ENCODE assay signal across 10 cellular contexts in genomic region chr11:18700375-18700774, GRCh38. TPM values are rescaled to one million over a fixed set of nuclear protein-coding genes. Genes with fewer than 3 reads are reported as not detected.
DNase-seq lines count a peak whose midpoint lies in the region; FAIRE-seq and TF ChIP-seq lines count a peak whose summit lies in the region.
"Had no signal": no experiment of that assay in that cellular context is flagged by ENCODE, and none has a peak within 500 bp of the region (broad histone marks: within the 10 kb centered on the region; RNA-seq: fewer than 3 reads in every experiment).

No MANE protein-coding gene starts in this region.

- H3K4me1 ChIP-seq in neuronal stem cell (ENCODE audit: control insufficient read depth in 2 of 2, insufficient read depth in 1 of 2, low read depth in 1 of 2, low read length in 2 of 2) (peaks cover 8 to 9% of the 10 kb centered on the region in 2 donors), small intestine (ENCODE audit: control insufficient read depth in 2 of 2, insufficient read depth in 1 of 2, low read depth in 1 of 2, low read length in 1 of 2) (peaks cover 0 to 2% of the 10 kb centered on the region in 2 donors)

- no peak overlapping the region for H3K4ac ChIP-seq in neuronal stem cell (ENCODE audit: low read length)

- H2BK5ac ChIP-seq in neuronal stem cell (ENCODE audit: low read length), result no peak overlapping the region

- H2BK120ac ChIP-seq in neuronal stem cell (ENCODE audit: low read depth, low read length), result no peak overlapping the region

- H3K36me3 ChIP-seq in neuronal stem cell (replicated peaks in 1 of 2; ENCODE audit: control insufficient read depth in 2 of 2, insufficient read depth in 2 of 2, low read length in 2 of 2) (peaks cover 0 to 2% of the 10 kb centered on the region in 2 donors), small intestine (ENCODE audit: control insufficient read depth in 2 of 2, insufficient read depth in 2 of 2, low read length in 2 of 2) (no peaks in the 10 kb centered on the region)
- H3K36me3 ChIP-seq: SJSA1 had no signal

- H2AFZ ChIP-seq in neuronal stem cell (ENCODE audit: low read length), result no peak overlapping the region

- H2BK15ac ChIP-seq in neuronal stem cell (ENCODE audit: low read length), result no peak overlapping the region

- peak overlapping the region; percentile 49 for H2AK5ac ChIP-seq in neuronal stem cell (ENCODE audit: low read depth, low read length)

- no peak overlapping the region for H4K8ac ChIP-seq in neuronal stem cell (ENCODE audit: low read depth, low read length)

- H3K9ac ChIP-seq in neuronal stem cell (ENCODE audit: low read depth, low read length, poor library complexity), result peak overlapping the region; percentile 32

- peak overlapping the region; percentile 47 for H3K23ac ChIP-seq in neuronal stem cell (ENCODE audit: low read depth, low read length, poor library complexity)

- FAIRE-seq in small intestine (lab: Jason Lieb, UNC), result no peak

- no CpG with 5 or more reads among the region's 1 CpG for WGBS in neuronal stem cell (ENCODE audit: extremely low coverage in 2 of 2, insufficient read length in 2 of 2, insufficient replicate concordance in 1 of 2), 2 donors
- 8 to 27% (median 17%) methylated on average over 1 of the region's 1 CpG for WGBS in small intestine, 3 donors

- no peaks in the 10 kb centered on the region for H3K79me1 ChIP-seq in neuronal stem cell (ENCODE audit: low read depth, low read length)

- DNase-seq in COLO668 (lab: John Stamatoyannopoulos, UW; ENCODE audit: unreplicated experiment) (peak; percentile 26), MV-4-11 (lab: John Stamatoyannopoulos, UW) (peak; percentile 39), choroid plexus epithelial cell (ENCODE audit: low read depth) (peak; percentile 69), neuronal stem cell (ENCODE audit: low spot score) (no peak), small intestine (no peak), NCI-H1694 (lab: John Stamatoyannopoulos, UW) (no peak), NCI-H1436 treated with DMSO at 0.1 percent for 48 hours (lab: John Stamatoyannopoulos, UW) (no peak)
- DNase-seq in central memory CD4-positive, alpha-beta T cell, result no peak
- DNase-seq: NCI-H2081 had no signal

- no peaks in the 10 kb centered on the region for H3K9me3 ChIP-seq in neuronal stem cell (replicated peaks in 1 of 2; ENCODE audit: control insufficient read depth in 2 of 2, insufficient read depth in 1 of 2, low read depth in 1 of 2, low read length in 2 of 2)
- H3K9me3 ChIP-seq in small intestine (ENCODE audit: control insufficient read depth, low read depth), result no peaks in the 10 kb centered on the region
- H3K9me3 ChIP-seq: SJSA1 had no signal

- H2BK12ac ChIP-seq in neuronal stem cell (ENCODE audit: low read length), result no peak overlapping the region

- H3K27me3 ChIP-seq in neuronal stem cell (ENCODE audit: control insufficient read depth in 3 of 3, insufficient read depth in 3 of 3, low read depth in 1 of 3, low read length in 3 of 3) (peaks cover 0 to 27% (median 16%) of the 10 kb centered on the region in 3 experiments), small intestine (ENCODE audit: control insufficient read depth in 2 of 2, insufficient read depth in 2 of 2, low read length in 2 of 2) (no peaks in the 10 kb centered on the region)
- H3K27me3 ChIP-seq: SJSA1 had no signal

- H3K4me3 ChIP-seq in choroid plexus epithelial cell (ENCODE audit: low read depth, low read length) (no peak overlapping the region), neuronal stem cell (ENCODE audit: low read length in 2 of 2) (no peak overlapping the region), small intestine (ENCODE audit: low read depth in 1 of 2, low read length in 2 of 2) (no peak overlapping the region)
- H3K4me3 ChIP-seq: SJSA1 had no signal

- no peak for TF ChIP-seq CTCF in choroid plexus epithelial cell (conservative IDR thresholded peaks at IDR 0.05; ENCODE audit: low read depth, low read length)

- H3K14ac ChIP-seq in neuronal stem cell (ENCODE audit: low read length), result no peak overlapping the region

- H3K18ac ChIP-seq in neuronal stem cell (ENCODE audit: low read length), result no peak overlapping the region

- H3K27ac ChIP-seq in neuronal stem cell (replicated peaks; ENCODE audit: low read length) (no peak overlapping the region), small intestine (ENCODE audit: low read depth in 1 of 2, low read length in 1 of 2) (no peak overlapping the region)
- H3K27ac ChIP-seq: SJSA1 had no signal

- H4K91ac ChIP-seq in neuronal stem cell (ENCODE audit: low read depth, low read length, poor library complexity), result no peak overlapping the region

- H3K4me2 ChIP-seq in neuronal stem cell (ENCODE audit: insufficient read depth, low read length, poor library complexity, severe bottlenecking), result no peak overlapping the region

RNA-seq across cellular contexts. Expression of gene TMEM86A, which starts 1.8 kb away (rescaled TPM):
- 1.2 TPM for polyA plus RNA-seq in neuronal stem cell (2013, experiment 1 of 2)
- polyA plus RNA-seq in neuronal stem cell (2013, experiment 2 of 2), result 1.4 TPM
- polyA plus RNA-seq in small intestine, result 1 to 10 TPM in 1 of 3 donors, under 1 TPM in 2; 0.22 to 1.3 (median 0.81) TPM

RNA-seq across cellular contexts. Expression of gene IGSF22, which starts 25.6 kb away (rescaled TPM):
- 0.04 TPM for polyA plus RNA-seq in neuronal stem cell (2013, experiment 1 of 2)
- polyA plus RNA-seq in neuronal stem cell (2013, experiment 2 of 2), result 0.08 TPM
- polyA plus RNA-seq in small intestine, result under 1 TPM; 0.27 to 0.89 (median 0.49) TPM

Comparison
In these comparisons a context has a peak if more than half of its experiments do, and no peak if none do; other contexts are left out.
1. DNase-seq: peak in COLO668 (single experiment), MV-4-11 (single experiment) and choroid plexus epithelial cell (single experiment); none in neuronal stem cell (single experiment), small intestine (single experiment), central memory CD4-positive, alpha-beta T cell (single experiment), NCI-H1694 (single experiment) and NCI-H1436 treated with DMSO at 0.1 percent for 48 hours (single experiment).